16 cellular contexts compared by ENCODE assay signal in the genomic region with DNA sequence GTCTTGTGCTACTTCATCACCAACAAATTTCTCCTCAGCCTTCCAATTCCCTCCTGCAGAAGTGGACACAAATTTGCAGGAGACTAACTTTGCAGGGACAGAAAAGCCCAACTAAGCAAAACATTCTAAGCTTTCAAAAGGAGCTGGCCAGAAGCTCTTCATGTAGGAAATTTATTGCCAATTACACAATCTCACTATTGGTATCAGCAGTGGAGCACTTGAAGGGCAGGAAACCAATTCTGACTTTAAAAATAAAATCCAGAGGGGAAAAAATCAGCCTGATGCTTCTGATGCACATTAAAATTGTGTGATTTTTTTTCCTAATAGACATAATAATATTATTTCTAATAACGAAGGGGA.
DNase-seq lines count a peak whose midpoint lies in the region; ATAC-seq, FAIRE-seq and TF ChIP-seq lines count a peak whose summit lies in the region.
"Had no signal": no experiment of that assay in that cellular context is flagged by ENCODE, and none has a peak within 500 bp of the region (broad histone marks: within the 10 kb centered on the region; RNA-seq: fewer than 3 reads in every experiment).

No MANE protein-coding gene starts in this region.

- peaks cover 38% of the 10 kb centered on the region for H3K4me1 Mint-ChIP-seq in nephron
- no peaks in the 10 kb centered on the region for H3K4me1 Mint-ChIP-seq in effector memory CD8-positive, alpha-beta T cell (ENCODE audit: low read depth in 2 of 2)
- H3K4me1 Mint-ChIP-seq: CD4-positive, CD25-positive, alpha-beta regulatory T cell had no signal

- no peak overlapping the region for H3K27ac ChIP-seq in HEK293 (ENCODE audit: extremely low read depth, low read depth, low read length)
- H3K27ac ChIP-seq in pancreas: no peak overlapping the region

- POLR2A ChIA-PET in HEK293 (lab: Yijun Ruan, JAX): no interaction called here

- H3K27me3 Mint-ChIP-seq in nephron (ENCODE audit: low read depth): peaks cover 5% of the 10 kb centered on the region
- peaks cover 19 to 29% of the 10 kb centered on the region in 2 donors for H3K27me3 Mint-ChIP-seq in effector memory CD8-positive, alpha-beta T cell

- peak overlapping the region; percentile 76 to 89 (median 86) for H3K27ac Mint-ChIP-seq in nephron
- H3K27ac Mint-ChIP-seq in effector memory CD8-positive, alpha-beta T cell: no peak overlapping the region
- H3K27ac Mint-ChIP-seq: CD4-positive, CD25-positive, alpha-beta regulatory T cell had no signal

- H3K4me3 Mint-ChIP-seq in nephron: peak overlapping the region in 2 of 3 experiments; percentile 19 to 31
- no peak overlapping the region for H3K4me3 Mint-ChIP-seq in effector memory CD8-positive, alpha-beta T cell
- H3K4me3 Mint-ChIP-seq: CD4-positive, CD25-positive, alpha-beta regulatory T cell had no signal

- no peak for TF ChIP-seq CTCF in HEK293 (tag by site-specific recombination; IDR thresholded peaks at IDR 0.05)
- no peak for TF ChIP-seq CTCF in nephron (IDR thresholded peaks at IDR 0.05; ENCODE audit: unreplicated experiment in 3 of 3)
- no peak for TF ChIP-seq CTCF in pancreas (IDR thresholded peaks at IDR 0.05)

- intact Hi-C loops in pancreas (cut with DNase I): no loop called here

- H3K4me1 ChIP-seq in HEK293 (ENCODE audit: control insufficient read depth, insufficient read depth, low read length) (peaks cover 5% of the 10 kb centered on the region; the same call in 1 of the 2 replicates), pancreas (peaks cover 5 to 15% (median 8%) of the 10 kb centered on the region in 3 donors)

- H3K4me3 ChIP-seq in HEK293 (ENCODE audit: low read depth, low read length) (no peak overlapping the region), pancreas (no peak overlapping the region)
- H3K4me3 ChIP-seq: GM12878, MG63 had no signal

- CTCF ChIA-PET in HEK293 (lab: Yijun Ruan, JAX): interaction anchor here (0.7 kb wide), 1 partner anchor 137 kb away, joined by 3 read pairs; no protein-coding TSS in a partner anchor

- peak; percentile 23 for DNase-seq in amniotic epithelial cell (ENCODE audit: low read depth)
- no peak for DNase-seq in NCI-H1417 (lab: John Stamatoyannopoulos, UW)
- DNase-seq in pancreas: no peak
- DNase-seq in effector memory CD8-positive, alpha-beta T cell: no peak
- DNase-seq: CD4-positive, CD25-positive, alpha-beta regulatory T cell; DMS53; KG1; NCI-H2029; NCI-H510A treated with DMSO at 0.1 percent for 48 hours had no signal

- H3K27me3 ChIP-seq in pancreas: no peaks in the 10 kb centered on the region

- H3K9me3 ChIP-seq in HEK293 (ENCODE audit: control insufficient read depth, insufficient read depth, low read depth, low read length) (no peaks in the 10 kb centered on the region), pancreas (no peaks in the 10 kb centered on the region)
- H3K9me3 ChIP-seq: MG63 had no signal

- FAIRE-seq in A204.1 (lab: Jason Lieb, UNC) (peak; percentile 92), pancreas (lab: Jason Lieb, UNC) (no peak)
- FAIRE-seq: GM12878, GM19239 had no signal

- 69 to 85% methylated on average over 1 of the region's 1 CpG for WGBS in pancreas, 2 donors

- ATAC-seq in GM18520 (IDR thresholded peaks at IDR 0.05; ENCODE audit: unreplicated experiment) (no peak), pancreas (no peak)
- no peak for ATAC-seq in effector memory CD8-positive, alpha-beta T cell (replicated peaks)
- ATAC-seq: GM12878 had no signal

- no peaks in the 10 kb centered on the region for H3K36me3 ChIP-seq in HEK293 (ENCODE audit: control insufficient read depth in 2 of 2, insufficient read depth in 1 of 2, low read length in 2 of 2)
- H3K36me3 ChIP-seq in pancreas: no peaks in the 10 kb centered on the region
- H3K36me3 ChIP-seq: MG63 had no signal

- no peaks in the 10 kb centered on the region for H3K36me3 Mint-ChIP-seq in nephron (ENCODE audit: low read depth)
- no peaks in the 10 kb centered on the region for H3K36me3 Mint-ChIP-seq in effector memory CD8-positive, alpha-beta T cell (ENCODE audit: insufficient read depth)
- H3K36me3 Mint-ChIP-seq: CD4-positive, CD25-positive, alpha-beta regulatory T cell had no signal

- peaks cover 2% of the 10 kb centered on the region for H3K9me3 Mint-ChIP-seq in nephron
- peaks cover 0 to 1% of the 10 kb centered on the region in 2 donors for H3K9me3 Mint-ChIP-seq in effector memory CD8-positive, alpha-beta T cell

TF ChIP-seq in HEK293, 187 proteins besides CTCF, POLR2A, EP300 and RAD21:
- no peak for TF ChIP-seq EGR2 (tag by site-specific recombination; IDR thresholded peaks at IDR 0.05; ENCODE audit: low read depth)
- no peak for TF ChIP-seq ZNF155 (tag by site-specific recombination; IDR thresholded peaks at IDR 0.05)
- TF ChIP-seq, protein P1, sequence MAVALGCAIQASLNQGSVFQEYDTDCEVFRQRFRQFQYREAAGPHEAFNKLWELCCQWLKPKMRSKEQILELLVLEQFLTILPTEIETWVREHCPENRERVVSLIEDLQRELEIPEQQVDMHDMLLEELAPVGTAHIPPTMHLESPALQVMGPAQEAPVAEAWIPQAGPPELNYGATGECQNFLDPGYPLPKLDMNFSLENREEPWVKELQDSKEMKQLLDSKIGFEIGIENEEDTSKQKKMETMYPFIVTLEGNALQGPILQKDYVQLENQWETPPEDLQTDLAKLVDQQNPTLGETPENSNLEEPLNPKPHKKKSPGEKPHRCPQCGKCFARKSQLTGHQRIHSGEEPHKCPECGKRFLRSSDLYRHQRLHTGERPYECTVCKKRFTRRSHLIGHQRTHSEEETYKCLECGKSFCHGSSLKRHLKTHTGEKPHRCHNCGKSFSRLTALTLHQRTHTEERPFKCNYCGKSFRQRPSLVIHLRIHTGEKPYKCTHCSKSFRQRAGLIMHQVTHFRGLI (tag by site-specific recombination; IDR thresholded peaks at IDR 0.05): peak; percentile 44; the same call in 1 of the 2 replicates
- TF ChIP-seq ZNF324 (tag by site-specific recombination; IDR thresholded peaks at IDR 0.05): no peak

Comparison
In these comparisons a context has a peak if more than half of its experiments do, and no peak if none do; other contexts are left out.
1. H3K27ac Mint-ChIP-seq: peak in nephron (3 of 3); none in effector memory CD8-positive, alpha-beta T cell (0 of 2).
2. H3K4me3 Mint-ChIP-seq: peak in nephron (2 of 3); none in effector memory CD8-positive, alpha-beta T cell (0 of 2).